In genomic region chr6:54264581-54265272, GRCh38 we compare ENCODE assay signal across 17 cellular contexts. TPM values are rescaled to one million over a fixed set of nuclear protein-coding genes. Genes with fewer than 3 reads are reported as not detected.
"Had no signal": no experiment of that assay in that cellular context is flagged by ENCODE, and none has a peak within 500 bp of the region (broad histone marks: within the 10 kb centered on the region; RNA-seq: fewer than 3 reads in every experiment).

No MANE protein-coding gene starts in this region.

- H3K4me1 ChIP-seq: right atrium auricular region had no signal

- H3K27ac ChIP-seq: left ventricle myocardium inferior, right atrium auricular region had no signal

- H3K9me3 ChIP-seq: left ventricle myocardium inferior, mucosa of descending colon, right atrium auricular region had no signal

- H3K27ac Mint-ChIP-seq: activated T-helper 17 cell treated with anti-CD3 and anti-CD28 coated beads, Interleukin-2, amount 50 U/mL, for 72 hours; natural killer cell; stimulated activated naive CD8-positive, alpha-beta T cell treated with anti-CD3 and anti-CD28 coated beads, Interleukin-15, Interleukin-2, amounts not matched to agents 100 ng/mL and 50 ng/mL, for 24 hours; T-cell; type B pancreatic cell had no signal

- H3K4me3 ChIP-seq: left ventricle myocardium inferior, mucosa of descending colon, right atrium auricular region had no signal

- H3K27me3 Mint-ChIP-seq: activated T-helper 17 cell treated with anti-CD3 and anti-CD28 coated beads, Interleukin-2, amount 50 U/mL, for 72 hours; stimulated activated naive CD8-positive, alpha-beta T cell treated with anti-CD3 and anti-CD28 coated beads, Interleukin-15, Interleukin-2, amounts not matched to agents 100 ng/mL and 50 ng/mL, for 24 hours; T-cell had no signal

- H3K27me3 ChIP-seq: right atrium auricular region had no signal

- H3K36me3 Mint-ChIP-seq: natural killer cell, T-cell, type B pancreatic cell had no signal

- H3K4me3 Mint-ChIP-seq: activated T-helper 17 cell treated with anti-CD3 and anti-CD28 coated beads, Interleukin-2, amount 50 U/mL, for 72 hours; natural killer cell; stimulated activated naive CD8-positive, alpha-beta T cell treated with anti-CD3 and anti-CD28 coated beads, Interleukin-15, Interleukin-2, amounts not matched to agents 100 ng/mL and 50 ng/mL, for 24 hours; T-cell; type B pancreatic cell had no signal

- H3K36me3 ChIP-seq: left ventricle myocardium inferior, right atrium auricular region had no signal

- H3K9me3 Mint-ChIP-seq: activated T-helper 17 cell treated with anti-CD3 and anti-CD28 coated beads, Interleukin-2, amount 50 U/mL, for 72 hours; stimulated activated naive CD8-positive, alpha-beta T cell treated with anti-CD3 and anti-CD28 coated beads, Interleukin-15, Interleukin-2, amounts not matched to agents 100 ng/mL and 50 ng/mL, for 24 hours; type B pancreatic cell had no signal

- H3K4me1 Mint-ChIP-seq: activated T-helper 17 cell treated with anti-CD3 and anti-CD28 coated beads, Interleukin-2, amount 50 U/mL, for 72 hours; natural killer cell; T-cell had no signal

- DNase-seq: activated CD4-positive, alpha-beta T cell treated with anti-CD3 and anti-CD28 coated beads, Interleukin-2, amount 50 U/mL, for 1 hour; activated CD8-positive, alpha-beta memory T cell treated with anti-CD3 and anti-CD28 coated beads for 24 hours; activated naive CD4-positive, alpha-beta T cell treated with Interleukin-2 at 50 U/mL for 16 hours; aorta; cerebellar nuclear complex; hippocampal formation; left ventricle myocardium inferior; mucosa of descending colon; natural killer cell; posterior cingulate gyrus; T-cell; T1000 had no signal

RNA-seq across cellular contexts. Expression of gene TINAG, which starts 43.5 kb away (rescaled TPM):
- total RNA-seq: activated T-helper 17 cell treated with anti-CD3 and anti-CD28 coated beads, Interleukin-2, amount 50 U/mL, for 72 hours; aorta; dermis microvascular lymphatic vessel endothelial cell; natural killer cell; T-cell had no signal
